Comparison of ENCODE assay signal across 9 cellular contexts in genomic region chr5:108898257-108898656, GRCh38.
"Had no signal": no experiment of that assay in that cellular context is flagged by ENCODE, and none has a peak within 500 bp of the region (broad histone marks: within the 10 kb centered on the region; RNA-seq: fewer than 3 reads in every experiment).

No MANE protein-coding gene starts in this region.

- H3K4me3 ChIP-seq: GM23338 had no signal

- H2AFZ ChIP-seq: GM23338 had no signal

- H3K4me3 Mint-ChIP-seq: GM23338, H9, IgD-negative memory B cell had no signal

- H3K9ac ChIP-seq: KMS-11 had no signal

- H3K27me3 Mint-ChIP-seq: IgD-negative memory B cell had no signal

- H3K27ac ChIP-seq: KMS-11 had no signal

- ATAC-seq: GM23338 had no signal

- DNase-seq: H9, HCEC 1CT, KBM-7 had no signal

- H3K9me3 Mint-ChIP-seq: GM23338, H9 had no signal

- FAIRE-seq: H1, H54, HTR-8/SVneo had no signal

- H3K4me2 ChIP-seq: GM23338, KMS-11 had no signal
